ENCODE assay signal across 1 cellular context in genomic region chr20:3795511-3796468, GRCh38.
A peak's percentile ranks its signal among the peaks of the same experiment; 100 is the strongest.
TF ChIP-seq lines count a peak whose summit lies in the region.

Gene CDC25B (plus strand): TSS chr20:3796310. CDS start chr20:3796532, 222 bp downstream.

TF ChIP-seq in HepG2, 621 proteins besides CTCF, POLR2A, EP300 and RAD21 (continued from another document and continues in another):
- TF ChIP-seq, protein P1, sequence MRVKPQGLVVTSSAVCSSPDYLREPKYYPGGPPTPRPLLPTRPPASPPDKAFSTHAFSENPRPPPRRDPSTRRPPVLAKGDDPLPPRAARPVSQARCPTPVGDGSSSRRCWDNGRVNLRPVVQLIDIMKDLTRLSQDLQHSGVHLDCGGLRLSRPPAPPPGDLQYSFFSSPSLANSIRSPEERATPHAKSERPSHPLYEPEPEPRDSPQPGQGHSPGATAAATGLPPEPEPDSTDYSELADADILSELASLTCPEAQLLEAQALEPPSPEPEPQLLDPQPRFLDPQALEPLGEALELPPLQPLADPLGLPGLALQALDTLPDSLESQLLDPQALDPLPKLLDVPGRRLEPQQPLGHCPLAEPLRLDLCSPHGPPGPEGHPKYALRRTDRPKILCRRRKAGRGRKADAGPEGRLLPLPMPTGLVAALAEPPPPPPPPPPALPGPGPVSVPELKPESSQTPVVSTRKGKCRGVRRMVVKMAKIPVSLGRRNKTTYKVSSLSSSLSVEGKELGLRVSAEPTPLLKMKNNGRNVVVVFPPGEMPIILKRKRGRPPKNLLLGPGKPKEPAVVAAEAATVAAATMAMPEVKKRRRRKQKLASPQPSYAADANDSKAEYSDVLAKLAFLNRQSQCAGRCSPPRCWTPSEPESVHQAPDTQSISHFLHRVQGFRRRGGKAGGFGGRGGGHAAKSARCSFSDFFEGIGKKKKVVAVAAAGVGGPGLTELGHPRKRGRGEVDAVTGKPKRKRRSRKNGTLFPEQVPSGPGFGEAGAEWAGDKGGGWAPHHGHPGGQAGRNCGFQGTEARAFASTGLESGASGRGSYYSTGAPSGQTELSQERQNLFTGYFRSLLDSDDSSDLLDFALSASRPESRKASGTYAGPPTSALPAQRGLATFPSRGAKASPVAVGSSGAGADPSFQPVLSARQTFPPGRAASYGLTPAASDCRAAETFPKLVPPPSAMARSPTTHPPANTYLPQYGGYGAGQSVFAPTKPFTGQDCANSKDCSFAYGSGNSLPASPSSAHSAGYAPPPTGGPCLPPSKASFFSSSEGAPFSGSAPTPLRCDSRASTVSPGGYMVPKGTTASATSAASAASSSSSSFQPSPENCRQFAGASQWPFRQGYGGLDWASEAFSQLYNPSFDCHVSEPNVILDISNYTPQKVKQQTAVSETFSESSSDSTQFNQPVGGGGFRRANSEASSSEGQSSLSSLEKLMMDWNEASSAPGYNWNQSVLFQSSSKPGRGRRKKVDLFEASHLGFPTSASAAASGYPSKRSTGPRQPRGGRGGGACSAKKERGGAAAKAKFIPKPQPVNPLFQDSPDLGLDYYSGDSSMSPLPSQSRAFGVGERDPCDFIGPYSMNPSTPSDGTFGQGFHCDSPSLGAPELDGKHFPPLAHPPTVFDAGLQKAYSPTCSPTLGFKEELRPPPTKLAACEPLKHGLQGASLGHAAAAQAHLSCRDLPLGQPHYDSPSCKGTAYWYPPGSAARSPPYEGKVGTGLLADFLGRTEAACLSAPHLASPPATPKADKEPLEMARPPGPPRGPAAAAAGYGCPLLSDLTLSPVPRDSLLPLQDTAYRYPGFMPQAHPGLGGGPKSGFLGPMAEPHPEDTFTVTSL (CRISPR knock-in tag; IDR thresholded peaks at IDR 0.05; ENCODE audit: borderline replicate concordance), result no peak
- no peak for TF ChIP-seq RFX3 (CRISPR knock-in tag; IDR thresholded peaks at IDR 0.05)
- TF ChIP-seq NFE2L2 (IDR thresholded peaks at IDR 0.05; ENCODE audit: low read length), result no peak
- no peak for TF ChIP-seq WIZ (CRISPR knock-in tag; IDR thresholded peaks at IDR 0.05)
- TF ChIP-seq HDAC2 (CRISPR knock-in tag; IDR thresholded peaks at IDR 0.05), result peak; percentile 75; the same call in 1 of the 2 replicates
- TF ChIP-seq ATRX (CRISPR knock-in tag; IDR thresholded peaks at IDR 0.05; ENCODE audit: borderline replicate concordance), result no peak
- TF ChIP-seq FIP1L1 (IDR thresholded peaks at IDR 0.05; ENCODE audit: borderline replicate concordance, insufficient read depth, low read depth, low read length), result no peak
- TF ChIP-seq, protein P2, sequence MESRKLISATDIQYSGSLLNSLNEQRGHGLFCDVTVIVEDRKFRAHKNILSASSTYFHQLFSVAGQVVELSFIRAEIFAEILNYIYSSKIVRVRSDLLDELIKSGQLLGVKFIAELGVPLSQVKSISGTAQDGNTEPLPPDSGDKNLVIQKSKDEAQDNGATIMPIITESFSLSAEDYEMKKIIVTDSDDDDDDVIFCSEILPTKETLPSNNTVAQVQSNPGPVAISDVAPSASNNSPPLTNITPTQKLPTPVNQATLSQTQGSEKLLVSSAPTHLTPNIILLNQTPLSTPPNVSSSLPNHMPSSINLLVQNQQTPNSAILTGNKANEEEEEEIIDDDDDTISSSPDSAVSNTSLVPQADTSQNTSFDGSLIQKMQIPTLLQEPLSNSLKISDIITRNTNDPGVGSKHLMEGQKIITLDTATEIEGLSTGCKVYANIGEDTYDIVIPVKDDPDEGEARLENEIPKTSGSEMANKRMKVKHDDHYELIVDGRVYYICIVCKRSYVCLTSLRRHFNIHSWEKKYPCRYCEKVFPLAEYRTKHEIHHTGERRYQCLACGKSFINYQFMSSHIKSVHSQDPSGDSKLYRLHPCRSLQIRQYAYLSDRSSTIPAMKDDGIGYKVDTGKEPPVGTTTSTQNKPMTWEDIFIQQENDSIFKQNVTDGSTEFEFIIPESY (CRISPR knock-in tag; IDR thresholded peaks at IDR 0.05), result peak; percentile 76
- peak; percentile 91 for TF ChIP-seq ZNF543 (CRISPR knock-in tag; IDR thresholded peaks at IDR 0.05)
- TF ChIP-seq ZNF777 (CRISPR knock-in tag; IDR thresholded peaks at IDR 0.05), result no peak; the same call in 1 of the 2 replicates
- TF ChIP-seq, protein P3, sequence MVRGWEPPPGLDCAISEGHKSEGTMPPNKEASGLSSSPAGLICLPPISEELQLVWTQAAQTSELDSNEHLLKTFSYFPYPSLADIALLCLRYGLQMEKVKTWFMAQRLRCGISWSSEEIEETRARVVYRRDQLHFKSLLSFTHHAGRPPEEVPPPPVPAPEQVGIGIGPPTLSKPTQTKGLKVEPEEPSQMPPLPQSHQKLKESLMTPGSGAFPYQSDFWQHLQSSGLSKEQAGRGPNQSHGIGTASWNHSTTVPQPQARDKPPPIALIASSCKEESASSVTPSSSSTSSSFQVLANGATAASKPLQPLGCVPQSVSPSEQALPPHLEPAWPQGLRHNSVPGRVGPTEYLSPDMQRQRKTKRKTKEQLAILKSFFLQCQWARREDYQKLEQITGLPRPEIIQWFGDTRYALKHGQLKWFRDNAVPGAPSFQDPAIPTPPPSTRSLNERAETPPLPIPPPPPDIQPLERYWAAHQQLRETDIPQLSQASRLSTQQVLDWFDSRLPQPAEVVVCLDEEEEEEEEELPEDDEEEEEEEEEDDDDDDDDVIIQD (CRISPR knock-in tag; IDR thresholded peaks at IDR 0.05; ENCODE audit: low read depth), result 0 out of 2 replicates have a peak, but pooled peaks have one; percentile 31
- TF ChIP-seq MYC (CRISPR knock-in tag; IDR thresholded peaks at IDR 0.05; ENCODE audit: borderline replicate concordance), result peak; percentile 52
- no peak for TF ChIP-seq ZNF432 (CRISPR knock-in tag; IDR thresholded peaks at IDR 0.05; ENCODE audit: borderline replicate concordance)
- TF ChIP-seq, protein P4, sequence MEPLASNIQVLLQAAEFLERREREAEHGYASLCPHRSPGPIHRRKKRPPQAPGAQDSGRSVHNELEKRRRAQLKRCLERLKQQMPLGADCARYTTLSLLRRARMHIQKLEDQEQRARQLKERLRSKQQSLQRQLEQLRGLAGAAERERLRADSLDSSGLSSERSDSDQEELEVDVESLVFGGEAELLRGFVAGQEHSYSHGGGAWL (CRISPR knock-in tag; IDR thresholded peaks at IDR 0.05), result 0 out of 2 replicates have a peak, but pooled peaks have one; percentile 33
- no peak for TF ChIP-seq HNF4G (IDR thresholded peaks at IDR 0.05; ENCODE audit: borderline replicate concordance, low read depth, low read length)
- TF ChIP-seq HNF4G (CRISPR knock-in tag; IDR thresholded peaks at IDR 0.05; ENCODE audit: borderline replicate concordance, low read depth), result no peak; the same call in 1 of the 2 replicates
- TF ChIP-seq ZNF350 (CRISPR knock-in tag; IDR thresholded peaks at IDR 0.05; ENCODE audit: borderline replicate concordance, low read depth), result peak; percentile 86
- peak; percentile 80; the same call in 1 of the 2 replicates for TF ChIP-seq ZNF816 (CRISPR knock-in tag; IDR thresholded peaks at IDR 0.05; ENCODE audit: borderline replicate concordance)
- peak; percentile 71; the same call in 1 of the 2 replicates for TF ChIP-seq ZFP36L1 (CRISPR knock-in tag; IDR thresholded peaks at IDR 0.05)
- TF ChIP-seq ZNF616 (CRISPR knock-in tag; IDR thresholded peaks at IDR 0.05; ENCODE audit: low read depth), result 0 out of 2 replicates have a peak, but pooled peaks have one; percentile 57
- no peak for TF ChIP-seq ZNF10 (CRISPR knock-in tag; IDR thresholded peaks at IDR 0.05; ENCODE audit: borderline replicate concordance, low read depth)
- no peak for TF ChIP-seq MED8 (CRISPR knock-in tag; IDR thresholded peaks at IDR 0.05; ENCODE audit: insufficient replicate concordance)
- peak; percentile 65; the same call in 1 of the 2 replicates for TF ChIP-seq ZNF768 (CRISPR knock-in tag; IDR thresholded peaks at IDR 0.05)
- TF ChIP-seq ZBTB4 (CRISPR knock-in tag; IDR thresholded peaks at IDR 0.05; ENCODE audit: borderline replicate concordance), result peak; percentile 76
- TF ChIP-seq TAF15 (IDR thresholded peaks at IDR 0.05; ENCODE audit: low read depth, low read length, poor library complexity, severe bottlenecking), result peak; percentile 39
- TF ChIP-seq ZNF790 (CRISPR knock-in tag; IDR thresholded peaks at IDR 0.05; ENCODE audit: borderline replicate concordance), result peak; percentile 51; the same call in 1 of the 2 replicates
- TF ChIP-seq ZEB1 (IDR thresholded peaks at IDR 0.05; ENCODE audit: insufficient replicate concordance, low read depth), result peak; percentile 81
- TF ChIP-seq ZNF260 (CRISPR knock-in tag; IDR thresholded peaks at IDR 0.05; ENCODE audit: borderline replicate concordance, low read depth), result no peak
- 0 out of 2 replicates have a peak, but pooled peaks have one; percentile 50 for TF ChIP-seq ZNF276 (CRISPR knock-in tag; IDR thresholded peaks at IDR 0.05; ENCODE audit: low read depth)
- TF ChIP-seq ZBTB8A (CRISPR knock-in tag; IDR thresholded peaks at IDR 0.05; ENCODE audit: borderline replicate concordance, low read depth), result no peak
- TF ChIP-seq ZBTB14 (CRISPR knock-in tag; IDR thresholded peaks at IDR 0.05), result no peak
- TF ChIP-seq ZNF75D (CRISPR knock-in tag; IDR thresholded peaks at IDR 0.05; ENCODE audit: borderline replicate concordance), result no peak
- TF ChIP-seq RFX1 (IDR thresholded peaks at IDR 0.05), result no peak
- no peak for TF ChIP-seq SCMH1 (CRISPR knock-in tag; IDR thresholded peaks at IDR 0.05; ENCODE audit: borderline replicate concordance)
- peak; percentile 22; the same call in 1 of the 2 replicates for TF ChIP-seq ZNF607 (CRISPR knock-in tag; IDR thresholded peaks at IDR 0.05; ENCODE audit: borderline replicate concordance)
- no peak for TF ChIP-seq BCL6 (CRISPR knock-in tag; IDR thresholded peaks at IDR 0.05)
- no peak for TF ChIP-seq MXD4 (CRISPR knock-in tag; IDR thresholded peaks at IDR 0.05)
- TF ChIP-seq MYPOP (CRISPR knock-in tag; IDR thresholded peaks at IDR 0.05), result peak; percentile 77; the same call in 1 of the 2 replicates
- TF ChIP-seq GFI1 (CRISPR knock-in tag; IDR thresholded peaks at IDR 0.05; ENCODE audit: borderline replicate concordance), result no peak; the same call in 1 of the 2 replicates
- no peak for TF ChIP-seq ZNF251 (CRISPR knock-in tag; IDR thresholded peaks at IDR 0.05)
- 0 out of 2 replicates have a peak, but pooled peaks have one; percentile 22 for TF ChIP-seq ZNF143 (CRISPR knock-in tag; IDR thresholded peaks at IDR 0.05)
- peak; percentile 43; the same call in 1 of the 2 replicates for TF ChIP-seq ZNF230 (CRISPR knock-in tag; IDR thresholded peaks at IDR 0.05)
- TF ChIP-seq RBAK (CRISPR knock-in tag; IDR thresholded peaks at IDR 0.05), result no peak
- TF ChIP-seq ZNF629 (CRISPR knock-in tag; conservative IDR thresholded peaks at IDR 0.05), result peak; percentile 100
- TF ChIP-seq ZNF720 (CRISPR knock-in tag; IDR thresholded peaks at IDR 0.05), result no peak
